ENCODE assay signal across 8 cellular contexts in the genomic region with DNA sequence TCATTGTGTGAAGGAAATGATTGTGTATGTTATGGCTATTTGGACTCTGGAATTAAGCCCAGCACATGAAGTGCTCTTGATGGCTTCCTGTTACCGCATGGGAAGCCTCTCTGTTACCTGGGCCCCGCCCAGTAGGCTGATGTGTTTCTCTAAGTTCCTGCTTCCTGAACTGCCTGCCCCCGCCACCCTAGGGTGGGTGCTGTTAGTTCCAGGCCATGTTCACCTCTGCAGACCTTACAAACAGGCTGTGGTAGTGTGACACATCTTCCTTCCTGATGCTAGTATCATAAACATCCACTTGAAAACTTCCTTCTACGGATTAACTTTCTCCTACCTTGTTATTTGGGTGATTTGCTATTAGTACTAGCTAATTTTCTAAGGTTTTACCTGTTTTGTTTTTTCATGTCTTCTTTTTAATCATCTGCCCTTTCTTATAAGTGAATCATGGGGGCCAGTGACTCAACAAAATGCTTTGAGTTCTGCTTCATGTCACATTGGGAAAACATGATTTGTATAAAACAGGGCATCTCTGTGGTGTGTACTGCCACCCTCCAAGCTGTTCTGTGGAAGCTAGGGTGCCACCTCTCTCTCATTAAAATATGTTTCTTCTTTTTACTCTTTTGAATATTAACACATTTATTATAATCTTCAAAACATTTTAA. TPM values are rescaled to one million over a fixed set of nuclear protein-coding genes. Genes with fewer than 3 reads are reported as not detected.
DNase-seq lines count a peak whose midpoint lies in the region; ATAC-seq and TF ChIP-seq lines count a peak whose summit lies in the region.

No MANE protein-coding gene starts in this region.

- DNase-seq in brain microvascular endothelial cell (peak; percentile 33), lung microvascular endothelial cell (ENCODE audit: low read depth in 2 of 2) (peak; percentile 87 to 89), Kasumi-1 (lab: John Stamatoyannopoulos, UW) (no peak)
- peak; percentile 41 for DNase-seq in stimulated activated naive CD8-positive, alpha-beta T cell treated with anti-CD3 and anti-CD28 coated beads, Interleukin-15, Interleukin-2, amounts not matched to agents 100 U/mL and 50 U/mL, for 24 hours
- no peak for DNase-seq in effector CD8-positive, alpha-beta T cell (lab: John Stamatoyannopoulos, UW)

- H3K36me3 Mint-ChIP-seq in T-helper 1 cell treated with Interleukin-12 subunit alpha and Interleukin-12 subunit beta and Interleukin-4 antibody, amounts not matched to agents 30 μg/mL and 1 μg/mL, for 36 hours (ENCODE audit: low read depth), result no peaks in the 10 kb centered on the region

- peak overlapping the region; percentile 21 for H3K27ac ChIP-seq in brain microvascular endothelial cell

- H3K4me1 Mint-ChIP-seq in T-helper 1 cell treated with Interleukin-12 subunit alpha and Interleukin-12 subunit beta and Interleukin-4 antibody, amounts not matched to agents 30 μg/mL and 1 μg/mL, for 36 hours (ENCODE audit: low read depth), result peaks cover 13% of the 10 kb centered on the region

- peak; percentile 47 for ATAC-seq in HG02885 (IDR thresholded peaks at IDR 0.05; ENCODE audit: poor library complexity, unreplicated experiment)
- peak; percentile 80 for ATAC-seq in stimulated activated naive CD8-positive, alpha-beta T cell treated with anti-CD3 and anti-CD28 coated beads, Interleukin-15, Interleukin-2, amounts not matched to agents 100 U/mL and 50 U/mL, for 24 hours
- ATAC-seq in GM19351 (IDR thresholded peaks at IDR 0.05; ENCODE audit: unreplicated experiment), result no peak

- H3K27ac Mint-ChIP-seq in T-helper 1 cell treated with Interleukin-12 subunit alpha and Interleukin-12 subunit beta and Interleukin-4 antibody, amounts not matched to agents 30 μg/mL and 1 μg/mL, for 36 hours, result peak overlapping the region; percentile 57

- no peak for TF ChIP-seq CTCF in brain microvascular endothelial cell (IDR thresholded peaks at IDR 0.05; ENCODE audit: low read depth, low read length, missing control alignments)

- no peaks in the 10 kb centered on the region for H3K27me3 Mint-ChIP-seq in T-helper 1 cell treated with Interleukin-12 subunit alpha and Interleukin-12 subunit beta and Interleukin-4 antibody, amounts not matched to agents 30 μg/mL and 1 μg/mL, for 36 hours (ENCODE audit: low read depth)

- H3K4me3 Mint-ChIP-seq in T-helper 1 cell treated with Interleukin-12 subunit alpha and Interleukin-12 subunit beta and Interleukin-4 antibody, amounts not matched to agents 30 μg/mL and 1 μg/mL, for 36 hours, result no peak overlapping the region

- in situ Hi-C loops in brain microvascular endothelial cell (cut with HindIII; ENCODE audit: low pct_ligation_motif_present, low sequenced_read_pairs), result no loop called here

- no peaks in the 10 kb centered on the region for H3K27me3 ChIP-seq in brain microvascular endothelial cell (replicated peaks)

- H3K9me3 Mint-ChIP-seq in T-helper 1 cell treated with Interleukin-12 subunit alpha and Interleukin-12 subunit beta and Interleukin-4 antibody, amounts not matched to agents 30 μg/mL and 1 μg/mL, for 36 hours, result no peaks in the 10 kb centered on the region

- no peak overlapping the region for H3K4me3 ChIP-seq in brain microvascular endothelial cell (ENCODE audit: low read depth, low read length)

- H3K36me3 ChIP-seq in brain microvascular endothelial cell (replicated peaks), result no peaks in the 10 kb centered on the region

RNA-seq across cellular contexts. Expression of gene SH3BGRL2, which starts 40.6 kb away (rescaled TPM):
- total RNA-seq in lung microvascular endothelial cell, result 47.7 and 123 TPM in 2 replicates

Comparison
In these comparisons a context has a peak if more than half of its experiments do, and no peak if none do; other contexts are left out.
1. DNase-seq: peak in brain microvascular endothelial cell (single experiment), lung microvascular endothelial cell (2 of 2) and stimulated activated naive CD8-positive, alpha-beta T cell treated with anti-CD3 and anti-CD28 coated beads, Interleukin-15, Interleukin-2, amounts not matched to agents 100 U/mL and 50 U/mL, for 24 hours (single experiment); none in Kasumi-1 (0 of 2) and effector CD8-positive, alpha-beta T cell (single experiment).